Comparison of ENCODE assay signal across 8 cellular contexts in the genomic region with DNA sequence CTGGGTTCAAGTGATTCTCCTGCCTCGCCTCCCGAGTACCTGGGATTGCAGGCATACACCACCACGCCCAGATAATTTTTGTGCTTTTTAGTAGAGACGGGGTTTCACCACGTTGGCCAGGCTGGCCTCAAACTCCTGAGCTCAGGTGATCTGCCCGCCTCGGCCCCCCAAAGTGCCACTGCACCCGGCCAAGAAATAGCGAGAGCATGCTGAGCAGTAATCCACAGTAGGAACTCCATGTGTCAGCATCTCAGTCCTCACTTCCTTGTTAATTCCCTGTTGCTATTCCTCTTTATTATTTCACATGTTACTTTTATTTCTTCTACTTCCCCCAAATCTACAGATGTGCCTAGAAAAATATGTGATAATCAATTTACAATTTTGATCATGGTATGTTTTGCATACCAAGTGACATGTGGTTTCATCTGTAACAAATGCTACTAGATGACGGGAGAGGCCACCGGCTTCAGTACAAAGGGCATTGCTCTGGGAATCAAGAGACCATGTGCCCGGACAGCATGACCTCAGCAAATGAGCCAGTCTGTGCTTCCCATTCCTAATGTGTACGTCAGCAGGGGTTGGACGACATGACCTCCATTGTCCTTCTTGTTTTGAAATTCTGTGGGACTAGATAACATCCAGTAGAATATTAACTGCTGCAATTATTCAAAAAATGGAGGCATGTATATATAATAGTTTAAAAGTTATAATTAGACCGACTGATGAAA.
DNase-seq lines count a peak whose midpoint lies in the region; TF ChIP-seq lines count a peak whose summit lies in the region.

No MANE protein-coding gene starts in this region.

- no peak overlapping the region for H3K27ac ChIP-seq in GM23248
- peak overlapping the region in 4 of 8 donors; percentile 37 to 73 (median 60) for H3K27ac ChIP-seq in spleen
- no peak overlapping the region for H3K27ac ChIP-seq in MM.1S (ENCODE audit: low read length)

- no peak overlapping the region for H2AFZ ChIP-seq in GM23248
- H2AFZ ChIP-seq in MM.1S (ENCODE audit: low read length) = no peak overlapping the region

- peaks cover 22% of the 10 kb centered on the region; the same call in 1 of the 2 replicates for H3K36me3 ChIP-seq in GM23248 (ENCODE audit: low read depth)
- peaks cover 0 to 46% (median 24%) of the 10 kb centered on the region in 6 donors for H3K36me3 ChIP-seq in spleen
- no peaks in the 10 kb centered on the region for H3K36me3 ChIP-seq in MM.1S (replicated peaks; ENCODE audit: insufficient read depth, low read length)

- WGBS in GM23248 (ENCODE audit: low coverage in 1 of 2, low lambda C conversion rate in 2 of 2, missing lambda C conversion rate in 2 of 2), 2 experiments = 86 to 88% methylated on average over 15 of the region's 15 CpGs
- 83 to 93% (median 87%) methylated on average over 15 of the region's 15 CpGs for WGBS in spleen, 5 donors

- H3K9me2 ChIP-seq in GM23248 (ENCODE audit: insufficient read depth) (no peaks in the 10 kb centered on the region), MM.1S (replicated peaks; ENCODE audit: insufficient read depth, low read length) (no peaks in the 10 kb centered on the region)

- TF ChIP-seq CTCF in spleen (IDR thresholded peaks at IDR 0.05 in 8 of 11, conservative IDR thresholded peaks at IDR 0.05 in 3 of 11) (no peak), MM.1S (IDR thresholded peaks at IDR 0.05; ENCODE audit: low read length) (no peak)

- H4K20me1 ChIP-seq in GM23248 (ENCODE audit: insufficient read depth) = no peaks in the 10 kb centered on the region; the same call in 1 of the 2 replicates
- no peaks in the 10 kb centered on the region for H4K20me1 ChIP-seq in MM.1S (ENCODE audit: insufficient read depth, low read length)

- no peaks in the 10 kb centered on the region for H3K9me3 ChIP-seq in GM23248 (ENCODE audit: low read depth)
- no peaks in the 10 kb centered on the region for H3K9me3 ChIP-seq in spleen
- no peaks in the 10 kb centered on the region for H3K9me3 ChIP-seq in MM.1S (replicated peaks; ENCODE audit: insufficient read depth, low read length)

- H3K4me3 ChIP-seq in GM23248 (no peak overlapping the region), spleen (no peak overlapping the region), MM.1S (ENCODE audit: low read length) (no peak overlapping the region)

- H3K9ac ChIP-seq in GM23248 = no peak overlapping the region
- H3K9ac ChIP-seq in MM.1S (ENCODE audit: low read length) = no peak overlapping the region

- in situ Hi-C loops in GM23248 (cut with MboI) = no loop called here

- no peaks in the 10 kb centered on the region for H3F3A ChIP-seq in GM23248 (ENCODE audit: insufficient read depth)
- no peaks in the 10 kb centered on the region for H3F3A ChIP-seq in MM.1S (ENCODE audit: insufficient read depth, low read length)

- H3K4me1 ChIP-seq in GM23248 (ENCODE audit: insufficient read depth) (no peaks in the 10 kb centered on the region; the same call in 1 of the 2 replicates), spleen (peaks cover 3 to 79% (median 24%) of the 10 kb centered on the region in 6 donors), MM.1S (ENCODE audit: low read length) (no peaks in the 10 kb centered on the region)

- no peak for TF ChIP-seq POLR2A in spleen (IDR thresholded peaks at IDR 0.05)

- intact Hi-C loops in spleen (cut with DNase I; ENCODE audit: low total_unique reads) = loop anchor here (10.0 kb wide), 1 partner anchor 53 kb away; no protein-coding TSS in a partner anchor

- H3K79me2 ChIP-seq in GM23248 (ENCODE audit: insufficient read depth) (peaks cover 45% of the 10 kb centered on the region), MM.1S (ENCODE audit: low read length) (peaks cover 11% of the 10 kb centered on the region; the same call in 1 of the 2 replicates)

- DNase-seq in LHCN-M2 (ENCODE audit: low read depth) = peak; percentile 6
- peak; percentile 51 for DNase-seq in cerebellar cortex (ENCODE audit: low spot score)
- peak; percentile 50 for DNase-seq in kidney glomerular epithelial cell (lab: John Stamatoyannopoulos, UW)
- peak; percentile 19 for DNase-seq in stimulated activated CD8-positive, alpha-beta memory T cell treated with anti-CD3 and anti-CD28 coated beads, Interleukin-4, amount 100 ng/mL, for 48 hours
- DNase-seq in GM23248 = no peak
- no peak for DNase-seq in spleen
- no peak for DNase-seq in EL
- DNase-seq in MM.1S = no peak

- H3K27me3 ChIP-seq in GM23248 (replicated peaks; ENCODE audit: insufficient read depth) (no peaks in the 10 kb centered on the region), spleen (replicated peaks in 1 of 7) (no peaks in the 10 kb centered on the region), MM.1S (replicated peaks; ENCODE audit: insufficient read depth, low read length) (no peaks in the 10 kb centered on the region)

- no peak overlapping the region for H3K4me2 ChIP-seq in GM23248 (ENCODE audit: unreplicated experiment)
- no peak overlapping the region for H3K4me2 ChIP-seq in MM.1S (ENCODE audit: low read depth, low read length)

Comparison
In these comparisons a context has a peak if more than half of its experiments do, and no peak if none do; other contexts are left out.
1. DNase-seq: peak in LHCN-M2 (single experiment), cerebellar cortex (single experiment), kidney glomerular epithelial cell (single experiment) and stimulated activated CD8-positive, alpha-beta memory T cell treated with anti-CD3 and anti-CD28 coated beads, Interleukin-4, amount 100 ng/mL, for 48 hours (single experiment); none in GM23248 (single experiment), spleen (single experiment), EL (single experiment) and MM.1S (single experiment).